Comparison of ENCODE assay signal across 29 cellular contexts in genomic region chr5:32770444-32770843, GRCh38.
"Had no signal": no experiment of that assay in that cellular context is flagged by ENCODE, and none has a peak within 500 bp of the region (broad histone marks: within the 10 kb centered on the region; RNA-seq: fewer than 3 reads in every experiment).

No MANE protein-coding gene starts in this region.

- H3K4me1 Mint-ChIP-seq: naive thymus-derived CD8-positive, alpha-beta T cell; stimulated activated effector memory CD8-positive, alpha-beta T cell treated with anti-CD3 and anti-CD28 coated beads, Interleukin-12 subunit alpha, Interleukin-12 subunit beta, amount 100 ng/mL, for 72 hours; stimulated activated naive B cell treated with anti-CD40 and anti-IgM and Interleukin-4, amounts not matched to agents 10 μg/mL and 1 μg/mL and 100 μg/mL, for 72 hours had no signal

- H3K9me3 ChIP-seq: neutrophil, ovary, psoas muscle, right lobe of liver, sigmoid colon, stomach, suprapubic skin, testis, tibial nerve, upper lobe of left lung, vagina had no signal

- H3K9me3 Mint-ChIP-seq: natural killer cell treated with Interleukin-12 subunit alpha and Interleukin-12 subunit beta and Interleukin-15 and Interleukin-18, amount 100 ng/mL, for 72 hours; nephron progenitor cell; stimulated activated naive B cell treated with anti-CD40 and anti-IgM and Interleukin-4, amounts not matched to agents 10 μg/mL and 1 μg/mL and 100 μg/mL, for 72 hours; stimulated activated naive CD8-positive, alpha-beta T cell treated with anti-CD3 and anti-CD28 coated beads, Interleukin-15, Interleukin-2, amounts not matched to agents 100 ng/mL and 50 ng/mL, for 24 hours had no signal

- H3K9ac ChIP-seq: parathyroid adenoma had no signal

- H3K4me3 Mint-ChIP-seq: naive thymus-derived CD8-positive, alpha-beta T cell; natural killer cell treated with Interleukin-12 subunit alpha and Interleukin-12 subunit beta and Interleukin-15 and Interleukin-18, amount 100 ng/mL, for 72 hours; nephron progenitor cell; neural crest cell; stimulated activated effector memory CD8-positive, alpha-beta T cell treated with anti-CD3 and anti-CD28 coated beads, Interleukin-12 subunit alpha, Interleukin-12 subunit beta, amount 100 ng/mL, for 72 hours; stimulated activated naive B cell treated with anti-CD40 and anti-IgM and Interleukin-4, amounts not matched to agents 10 μg/mL and 1 μg/mL and 100 μg/mL, for 72 hours; stimulated activated naive CD8-positive, alpha-beta T cell treated with anti-CD3 and anti-CD28 coated beads, Interleukin-15, Interleukin-2, amounts not matched to agents 100 ng/mL and 50 ng/mL, for 24 hours had no signal

- DNase-seq: naive thymus-derived CD8-positive, alpha-beta T cell; nephron progenitor cell; nucleus accumbens; ovary; right lobe of liver; sigmoid colon; small intestine; stimulated activated CD4-positive, alpha-beta T cell treated with anti-CD3 and anti-CD28 coated beads, Interleukin-15, amount 100 ng/mL, for 24 hours; stimulated activated CD4-positive, alpha-beta T cell treated with anti-CD3 and anti-CD28 coated beads, Interleukin-2, amount 100 ng/mL, for 24 hours; stimulated activated CD4-positive, alpha-beta T cell treated with anti-CD3 and anti-CD28 coated beads, Interleukin-2, amount 100 ng/mL, for 48 hours; stimulated activated CD4-positive, alpha-beta T cell treated with anti-CD3 and anti-CD28 coated beads, Interleukin-4, amount 100 ng/mL, for 24 hours; stimulated activated naive B cell treated with anti-CD40 and anti-IgM and Interleukin-4, amounts not matched to agents 10 μg/mL and 1 μg/mL and 100 μg/mL, for 72 hours; stimulated activated naive CD4-positive, alpha-beta T cell treated with Interleukin-2 at 50 U/mL for 16 hours; stomach; substantia nigra; trophoblast cell had no signal

- H3K27me3 ChIP-seq: neutrophil, ovary, right lobe of liver, sigmoid colon, stomach, suprapubic skin, testis, tibial nerve, upper lobe of left lung, vagina had no signal

- H3K36me3 ChIP-seq: neutrophil, ovary, right lobe of liver, sigmoid colon, stomach, suprapubic skin, tibial nerve, upper lobe of left lung, vagina had no signal

- H3K4me3 ChIP-seq: ovary, psoas muscle, right lobe of liver, sigmoid colon, stomach, suprapubic skin, testis, tibial nerve, upper lobe of left lung, vagina had no signal

- FAIRE-seq: small intestine, urothelium cell line had no signal

- ATAC-seq: naive thymus-derived CD8-positive, alpha-beta T cell; natural killer cell treated with Interleukin-12 subunit alpha and Interleukin-12 subunit beta and Interleukin-15 and Interleukin-18, amount 100 ng/mL, for 72 hours; psoas muscle; stimulated activated effector memory CD8-positive, alpha-beta T cell treated with anti-CD3 and anti-CD28 coated beads, Interleukin-12 subunit alpha, Interleukin-12 subunit beta, amount 100 ng/mL, for 72 hours; stimulated activated naive B cell treated with anti-CD40 and anti-IgM and Interleukin-4, amounts not matched to agents 10 μg/mL and 1 μg/mL and 100 μg/mL, for 72 hours had no signal

- H3K27ac ChIP-seq: neutrophil, ovary, parathyroid adenoma, psoas muscle, right lobe of liver, sigmoid colon, stomach, suprapubic skin, testis, tibial nerve, upper lobe of left lung, vagina had no signal

- H3K36me3 Mint-ChIP-seq: natural killer cell treated with Interleukin-12 subunit alpha and Interleukin-12 subunit beta and Interleukin-15 and Interleukin-18, amount 100 ng/mL, for 72 hours; stimulated activated effector memory CD8-positive, alpha-beta T cell treated with anti-CD3 and anti-CD28 coated beads, Interleukin-12 subunit alpha, Interleukin-12 subunit beta, amount 100 ng/mL, for 72 hours; stimulated activated naive B cell treated with anti-CD40 and anti-IgM and Interleukin-4, amounts not matched to agents 10 μg/mL and 1 μg/mL and 100 μg/mL, for 72 hours had no signal

- H3K4me1 ChIP-seq: parathyroid adenoma, psoas muscle, right lobe of liver, sigmoid colon, stomach, suprapubic skin, testis, tibial nerve, vagina had no signal

- H3K27ac Mint-ChIP-seq: naive thymus-derived CD8-positive, alpha-beta T cell; natural killer cell treated with Interleukin-12 subunit alpha and Interleukin-12 subunit beta and Interleukin-15 and Interleukin-18, amount 100 ng/mL, for 72 hours; nephron progenitor cell; stimulated activated effector memory CD8-positive, alpha-beta T cell treated with anti-CD3 and anti-CD28 coated beads, Interleukin-12 subunit alpha, Interleukin-12 subunit beta, amount 100 ng/mL, for 72 hours; stimulated activated naive B cell treated with anti-CD40 and anti-IgM and Interleukin-4, amounts not matched to agents 10 μg/mL and 1 μg/mL and 100 μg/mL, for 72 hours; stimulated activated naive CD8-positive, alpha-beta T cell treated with anti-CD3 and anti-CD28 coated beads, Interleukin-15, Interleukin-2, amounts not matched to agents 100 ng/mL and 50 ng/mL, for 24 hours had no signal
